In the genomic region with DNA sequence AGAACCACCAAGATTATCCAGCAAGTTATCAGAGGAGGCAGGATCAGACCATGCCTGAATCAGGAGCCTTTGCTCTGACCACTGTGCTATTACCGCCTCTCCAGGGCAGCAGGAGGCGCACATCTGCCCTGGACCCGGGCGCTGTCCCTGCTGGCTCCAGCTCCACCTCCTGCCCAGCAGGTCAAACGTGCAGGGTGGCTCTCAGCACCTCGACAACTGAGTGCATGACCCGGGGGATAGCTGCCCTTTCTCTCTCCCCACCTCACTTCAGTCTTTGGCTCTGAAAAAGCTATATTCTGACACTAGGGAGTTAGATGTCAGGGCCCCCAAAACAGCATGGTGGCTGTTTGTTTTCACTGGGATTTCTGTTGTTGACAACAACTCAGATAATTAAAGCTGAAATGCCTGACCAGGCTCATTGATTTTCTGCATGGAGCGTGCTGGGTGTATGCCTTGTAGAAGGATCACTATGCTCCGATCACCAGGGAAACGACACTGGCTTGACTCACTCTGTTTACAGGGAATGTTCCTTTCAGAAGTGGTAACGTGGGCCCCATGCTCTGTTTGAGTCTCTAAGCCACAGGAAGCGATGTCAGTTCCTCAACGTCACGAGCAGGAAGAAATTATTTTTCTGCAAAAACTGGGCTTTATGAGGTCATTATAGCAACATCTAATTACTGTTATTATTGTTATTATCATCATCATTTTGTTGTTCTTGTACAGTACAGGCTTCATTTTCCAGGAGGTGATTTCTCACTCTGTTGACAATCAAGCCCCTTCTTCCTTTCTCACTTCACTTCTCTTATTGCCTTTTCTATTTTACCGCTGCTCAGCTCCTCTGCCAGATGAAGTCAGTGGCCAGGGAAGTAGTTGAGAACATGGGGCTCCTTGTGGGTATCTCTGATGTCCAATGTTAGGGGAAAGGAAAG, we compare ENCODE assay signal across 1 cellular context.
TF ChIP-seq lines count a peak whose summit lies in the region.

No MANE protein-coding gene starts in this region.

TF ChIP-seq in SK-N-SH, 30 proteins besides CTCF, POLR2A, EP300 and RAD21 (continued from another document):
- TF ChIP-seq, protein P1, sequence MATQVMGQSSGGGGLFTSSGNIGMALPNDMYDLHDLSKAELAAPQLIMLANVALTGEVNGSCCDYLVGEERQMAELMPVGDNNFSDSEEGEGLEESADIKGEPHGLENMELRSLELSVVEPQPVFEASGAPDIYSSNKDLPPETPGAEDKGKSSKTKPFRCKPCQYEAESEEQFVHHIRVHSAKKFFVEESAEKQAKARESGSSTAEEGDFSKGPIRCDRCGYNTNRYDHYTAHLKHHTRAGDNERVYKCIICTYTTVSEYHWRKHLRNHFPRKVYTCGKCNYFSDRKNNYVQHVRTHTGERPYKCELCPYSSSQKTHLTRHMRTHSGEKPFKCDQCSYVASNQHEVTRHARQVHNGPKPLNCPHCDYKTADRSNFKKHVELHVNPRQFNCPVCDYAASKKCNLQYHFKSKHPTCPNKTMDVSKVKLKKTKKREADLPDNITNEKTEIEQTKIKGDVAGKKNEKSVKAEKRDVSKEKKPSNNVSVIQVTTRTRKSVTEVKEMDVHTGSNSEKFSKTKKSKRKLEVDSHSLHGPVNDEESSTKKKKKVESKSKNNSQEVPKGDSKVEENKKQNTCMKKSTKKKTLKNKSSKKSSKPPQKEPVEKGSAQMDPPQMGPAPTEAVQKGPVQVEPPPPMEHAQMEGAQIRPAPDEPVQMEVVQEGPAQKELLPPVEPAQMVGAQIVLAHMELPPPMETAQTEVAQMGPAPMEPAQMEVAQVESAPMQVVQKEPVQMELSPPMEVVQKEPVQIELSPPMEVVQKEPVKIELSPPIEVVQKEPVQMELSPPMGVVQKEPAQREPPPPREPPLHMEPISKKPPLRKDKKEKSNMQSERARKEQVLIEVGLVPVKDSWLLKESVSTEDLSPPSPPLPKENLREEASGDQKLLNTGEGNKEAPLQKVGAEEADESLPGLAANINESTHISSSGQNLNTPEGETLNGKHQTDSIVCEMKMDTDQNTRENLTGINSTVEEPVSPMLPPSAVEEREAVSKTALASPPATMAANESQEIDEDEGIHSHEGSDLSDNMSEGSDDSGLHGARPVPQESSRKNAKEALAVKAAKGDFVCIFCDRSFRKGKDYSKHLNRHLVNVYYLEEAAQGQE (IDR thresholded peaks at IDR 0.05; ENCODE audit: low read depth, low read length) = no peak
- TF ChIP-seq, protein P2, sequence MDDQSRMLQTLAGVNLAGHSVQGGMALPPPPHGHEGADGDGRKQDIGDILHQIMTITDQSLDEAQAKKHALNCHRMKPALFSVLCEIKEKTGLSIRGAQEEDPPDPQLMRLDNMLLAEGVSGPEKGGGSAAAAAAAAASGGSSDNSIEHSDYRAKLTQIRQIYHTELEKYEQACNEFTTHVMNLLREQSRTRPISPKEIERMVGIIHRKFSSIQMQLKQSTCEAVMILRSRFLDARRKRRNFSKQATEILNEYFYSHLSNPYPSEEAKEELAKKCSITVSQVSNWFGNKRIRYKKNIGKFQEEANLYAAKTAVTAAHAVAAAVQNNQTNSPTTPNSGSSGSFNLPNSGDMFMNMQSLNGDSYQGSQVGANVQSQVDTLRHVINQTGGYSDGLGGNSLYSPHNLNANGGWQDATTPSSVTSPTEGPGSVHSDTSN (IDR thresholded peaks at IDR 0.05) = no peak
- TF ChIP-seq SIN3A (IDR thresholded peaks at IDR 0.05; ENCODE audit: borderline replicate concordance, low read depth, low read length) (no peak), MXI1 (IDR thresholded peaks at IDR 0.05; ENCODE audit: low read depth, low read length) (no peak)
